1 cellular context compared by ENCODE assay signal in the genomic region with DNA sequence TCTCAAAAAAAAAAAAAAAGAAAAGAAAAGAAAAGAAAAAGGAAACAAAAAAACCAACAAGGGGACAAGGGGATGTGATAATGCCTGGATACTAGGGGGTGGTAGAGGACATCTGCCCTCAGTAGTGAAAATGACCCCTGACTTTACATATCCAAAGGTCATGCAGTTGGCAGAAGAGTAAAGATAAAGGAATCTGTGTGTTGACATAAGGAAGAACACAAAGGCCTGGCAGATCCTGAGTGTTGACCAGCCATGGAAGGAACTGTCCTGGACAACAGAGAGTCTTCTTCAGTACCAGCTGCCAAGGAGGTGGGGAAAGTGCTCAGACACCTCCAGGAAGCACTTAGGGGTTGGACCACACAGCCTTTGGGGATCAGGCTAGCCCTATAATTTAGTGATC.
TF ChIP-seq lines count a peak whose summit lies in the region.

No MANE protein-coding gene starts in this region.

TF ChIP-seq in HepG2, 621 proteins besides CTCF, POLR2A, EP300 and RAD21 (continued from another document and continues in another):
- no peak for TF ChIP-seq ZNF646 (CRISPR knock-in tag; IDR thresholded peaks at IDR 0.05)
- TF ChIP-seq MTA1 (CRISPR knock-in tag; IDR thresholded peaks at IDR 0.05; ENCODE audit: borderline replicate concordance), result 0 out of 2 replicates have a peak, but pooled peaks have one; percentile 18
- TF ChIP-seq ZNF33B (CRISPR knock-in tag; IDR thresholded peaks at IDR 0.05), result no peak
- TF ChIP-seq, protein P1, sequence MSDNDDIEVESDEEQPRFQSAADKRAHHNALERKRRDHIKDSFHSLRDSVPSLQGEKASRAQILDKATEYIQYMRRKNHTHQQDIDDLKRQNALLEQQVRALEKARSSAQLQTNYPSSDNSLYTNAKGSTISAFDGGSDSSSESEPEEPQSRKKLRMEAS (IDR thresholded peaks at IDR 0.05), result peak; percentile 48; the same call in 1 of the 2 replicates
- 0 out of 2 replicates have a peak, but pooled peaks have one; percentile 25 for TF ChIP-seq ZNF614 (CRISPR knock-in tag; IDR thresholded peaks at IDR 0.05; ENCODE audit: borderline replicate concordance)
- TF ChIP-seq, protein P2, sequence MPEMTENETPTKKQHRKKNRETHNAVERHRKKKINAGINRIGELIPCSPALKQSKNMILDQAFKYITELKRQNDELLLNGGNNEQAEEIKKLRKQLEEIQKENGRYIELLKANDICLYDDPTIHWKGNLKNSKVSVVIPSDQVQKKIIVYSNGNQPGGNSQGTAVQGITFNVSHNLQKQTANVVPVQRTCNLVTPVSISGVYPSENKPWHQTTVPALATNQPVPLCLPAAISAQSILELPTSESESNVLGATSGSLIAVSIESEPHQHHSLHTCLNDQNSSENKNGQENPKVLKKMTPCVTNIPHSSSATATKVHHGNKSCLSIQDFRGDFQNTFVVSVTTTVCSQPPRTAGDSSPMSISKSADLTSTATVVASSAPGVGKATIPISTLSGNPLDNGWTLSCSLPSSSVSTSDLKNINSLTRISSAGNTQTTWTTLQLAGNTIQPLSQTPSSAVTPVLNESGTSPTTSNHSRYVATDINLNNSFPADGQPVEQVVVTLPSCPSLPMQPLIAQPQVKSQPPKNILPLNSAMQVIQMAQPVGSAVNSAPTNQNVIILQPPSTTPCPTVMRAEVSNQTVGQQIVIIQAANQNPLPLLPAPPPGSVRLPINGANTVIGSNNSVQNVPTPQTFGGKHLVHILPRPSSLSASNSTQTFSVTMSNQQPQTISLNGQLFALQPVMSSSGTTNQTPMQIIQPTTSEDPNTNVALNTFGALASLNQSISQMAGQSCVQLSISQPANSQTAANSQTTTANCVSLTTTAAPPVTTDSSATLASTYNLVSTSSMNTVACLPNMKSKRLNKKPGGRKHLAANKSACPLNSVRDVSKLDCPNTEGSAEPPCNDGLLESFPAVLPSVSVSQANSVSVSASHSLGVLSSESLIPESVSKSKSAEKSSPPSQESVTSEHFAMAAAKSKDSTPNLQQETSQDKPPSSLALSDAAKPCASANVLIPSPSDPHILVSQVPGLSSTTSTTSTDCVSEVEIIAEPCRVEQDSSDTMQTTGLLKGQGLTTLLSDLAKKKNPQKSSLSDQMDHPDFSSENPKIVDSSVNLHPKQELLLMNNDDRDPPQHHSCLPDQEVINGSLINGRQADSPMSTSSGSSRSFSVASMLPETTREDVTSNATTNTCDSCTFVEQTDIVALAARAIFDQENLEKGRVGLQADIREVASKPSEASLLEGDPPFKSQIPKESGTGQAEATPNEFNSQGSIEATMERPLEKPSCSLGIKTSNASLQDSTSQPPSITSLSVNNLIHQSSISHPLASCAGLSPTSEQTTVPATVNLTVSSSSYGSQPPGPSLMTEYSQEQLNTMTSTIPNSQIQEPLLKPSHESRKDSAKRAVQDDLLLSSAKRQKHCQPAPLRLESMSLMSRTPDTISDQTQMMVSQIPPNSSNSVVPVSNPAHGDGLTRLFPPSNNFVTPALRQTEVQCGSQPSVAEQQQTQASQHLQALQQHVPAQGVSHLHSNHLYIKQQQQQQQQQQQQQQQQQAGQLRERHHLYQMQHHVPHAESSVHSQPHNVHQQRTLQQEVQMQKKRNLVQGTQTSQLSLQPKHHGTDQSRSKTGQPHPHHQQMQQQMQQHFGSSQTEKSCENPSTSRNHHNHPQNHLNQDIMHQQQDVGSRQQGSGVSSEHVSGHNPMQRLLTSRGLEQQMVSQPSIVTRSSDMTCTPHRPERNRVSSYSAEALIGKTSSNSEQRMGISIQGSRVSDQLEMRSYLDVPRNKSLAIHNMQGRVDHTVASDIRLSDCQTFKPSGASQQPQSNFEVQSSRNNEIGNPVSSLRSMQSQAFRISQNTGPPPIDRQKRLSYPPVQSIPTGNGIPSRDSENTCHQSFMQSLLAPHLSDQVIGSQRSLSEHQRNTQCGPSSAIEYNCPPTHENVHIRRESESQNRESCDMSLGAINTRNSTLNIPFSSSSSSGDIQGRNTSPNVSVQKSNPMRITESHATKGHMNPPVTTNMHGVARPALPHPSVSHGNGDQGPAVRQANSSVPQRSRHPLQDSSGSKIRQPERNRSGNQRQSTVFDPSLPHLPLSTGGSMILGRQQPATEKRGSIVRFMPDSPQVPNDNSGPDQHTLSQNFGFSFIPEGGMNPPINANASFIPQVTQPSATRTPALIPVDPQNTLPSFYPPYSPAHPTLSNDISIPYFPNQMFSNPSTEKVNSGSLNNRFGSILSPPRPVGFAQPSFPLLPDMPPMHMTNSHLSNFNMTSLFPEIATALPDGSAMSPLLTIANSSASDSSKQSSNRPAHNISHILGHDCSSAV (CRISPR knock-in tag; IDR thresholded peaks at IDR 0.05; ENCODE audit: borderline replicate concordance), result no peak
- no peak for TF ChIP-seq CHD4 (IDR thresholded peaks at IDR 0.05; ENCODE audit: borderline replicate concordance, low read length)
- TF ChIP-seq, protein P3, sequence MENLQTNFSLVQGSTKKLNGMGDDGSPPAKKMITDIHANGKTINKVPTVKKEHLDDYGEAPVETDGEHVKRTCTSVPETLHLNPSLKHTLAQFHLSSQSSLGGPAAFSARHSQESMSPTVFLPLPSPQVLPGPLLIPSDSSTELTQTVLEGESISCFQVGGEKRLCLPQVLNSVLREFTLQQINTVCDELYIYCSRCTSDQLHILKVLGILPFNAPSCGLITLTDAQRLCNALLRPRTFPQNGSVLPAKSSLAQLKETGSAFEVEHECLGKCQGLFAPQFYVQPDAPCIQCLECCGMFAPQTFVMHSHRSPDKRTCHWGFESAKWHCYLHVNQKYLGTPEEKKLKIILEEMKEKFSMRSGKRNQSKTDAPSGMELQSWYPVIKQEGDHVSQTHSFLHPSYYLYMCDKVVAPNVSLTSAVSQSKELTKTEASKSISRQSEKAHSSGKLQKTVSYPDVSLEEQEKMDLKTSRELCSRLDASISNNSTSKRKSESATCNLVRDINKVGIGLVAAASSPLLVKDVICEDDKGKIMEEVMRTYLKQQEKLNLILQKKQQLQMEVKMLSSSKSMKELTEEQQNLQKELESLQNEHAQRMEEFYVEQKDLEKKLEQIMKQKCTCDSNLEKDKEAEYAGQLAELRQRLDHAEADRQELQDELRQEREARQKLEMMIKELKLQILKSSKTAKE (CRISPR knock-in tag; IDR thresholded peaks at IDR 0.05; ENCODE audit: borderline replicate concordance), result no peak
- 0 out of 4 replicates have a peak, but pooled peaks of 1 of the 2 experiments have one; percentile 27 for TF ChIP-seq HMGXB4 (CRISPR knock-in tag; IDR thresholded peaks at IDR 0.05; ENCODE audit: borderline replicate concordance in 1 of 2, low read depth in 1 of 2)
- TF ChIP-seq MIXL1 (CRISPR knock-in tag; IDR thresholded peaks at IDR 0.05), result peak; percentile 68; the same call in 1 of the 2 replicates
- no peak for TF ChIP-seq CHCHD3 (CRISPR knock-in tag; IDR thresholded peaks at IDR 0.05)
- no peak for TF ChIP-seq ZSCAN22 (CRISPR knock-in tag; IDR thresholded peaks at IDR 0.05)
- no peak for TF ChIP-seq RBFOX2 (IDR thresholded peaks at IDR 0.05; ENCODE audit: low read depth, low read length)
- peak; percentile 82; the same call in 1 of the 2 replicates for TF ChIP-seq HDAC2 (CRISPR knock-in tag; IDR thresholded peaks at IDR 0.05)
- TF ChIP-seq ZNF121 (CRISPR knock-in tag; IDR thresholded peaks at IDR 0.05), result no peak
- peak; percentile 37; the same call in 1 of the 3 replicates for TF ChIP-seq MXI1 (IDR thresholded peaks at IDR 0.05; ENCODE audit: borderline replicate concordance, low read depth, low read length)
- peak; percentile 70 for TF ChIP-seq ISL2 (CRISPR knock-in tag; IDR thresholded peaks at IDR 0.05)
- TF ChIP-seq ZNF674 (CRISPR knock-in tag; IDR thresholded peaks at IDR 0.05; ENCODE audit: low read depth), result no peak
- no peak for TF ChIP-seq MYPOP (CRISPR knock-in tag; IDR thresholded peaks at IDR 0.05)
- TF ChIP-seq, protein P4, sequence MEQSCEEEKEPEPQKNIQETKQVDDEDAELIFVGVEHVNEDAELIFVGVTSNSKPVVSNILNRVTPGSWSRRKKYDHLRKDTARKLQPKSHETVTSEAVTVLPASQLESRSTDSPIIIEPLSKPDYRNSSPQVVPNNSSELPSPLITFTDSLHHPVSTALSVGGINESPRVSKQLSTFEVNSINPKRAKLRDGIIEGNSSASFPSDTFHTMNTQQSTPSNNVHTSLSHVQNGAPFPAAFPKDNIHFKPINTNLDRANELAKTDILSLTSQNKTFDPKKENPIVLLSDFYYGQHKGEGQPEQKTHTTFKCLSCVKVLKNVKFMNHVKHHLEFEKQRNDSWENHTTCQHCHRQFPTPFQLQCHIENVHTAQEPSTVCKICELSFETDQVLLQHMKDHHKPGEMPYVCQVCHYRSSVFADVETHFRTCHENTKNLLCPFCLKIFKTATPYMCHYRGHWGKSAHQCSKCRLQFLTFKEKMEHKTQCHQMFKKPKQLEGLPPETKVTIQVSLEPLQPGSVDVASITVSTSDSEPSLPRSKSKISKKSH (CRISPR knock-in tag; IDR thresholded peaks at IDR 0.05; ENCODE audit: borderline replicate concordance), result no peak
- peak; percentile 67; the same call in 1 of the 2 replicates for TF ChIP-seq ZNF710 (CRISPR knock-in tag; IDR thresholded peaks at IDR 0.05; ENCODE audit: borderline replicate concordance)
